30 cellular contexts compared by ENCODE assay signal in genomic region chr9:39108145-39108544, GRCh38.
"Had no signal": no experiment of that assay in that cellular context is flagged by ENCODE, and none has a peak within 500 bp of the region (broad histone marks: within the 10 kb centered on the region; RNA-seq: fewer than 3 reads in every experiment).

No MANE protein-coding gene starts in this region.

- H3K4me1 Mint-ChIP-seq: immature natural killer cell; mesothelial cell of epicardium; naive B cell; natural killer cell; nephron progenitor cell; neural progenitor cell; stimulated activated naive B cell treated with anti-CD40 and anti-IgM and Interleukin-4, amounts not matched to agents 10 μg/mL and 1 μg/mL and 100 μg/mL, for 72 hours had no signal

- H3K9me3 Mint-ChIP-seq: mesothelial cell of epicardium; naive B cell; nephron progenitor cell; neural progenitor cell; stimulated activated naive B cell treated with anti-CD40 and anti-IgM and Interleukin-4, amounts not matched to agents 10 μg/mL and 1 μg/mL and 100 μg/mL, for 72 hours had no signal

- H3K36me3 ChIP-seq: left ventricle myocardium inferior, neural progenitor cell, right lobe of liver, stomach, thyroid gland, transverse colon, upper lobe of left lung, vagina had no signal

- H3K4me3 ChIP-seq: left ventricle myocardium inferior, lung, neural progenitor cell, psoas muscle, right lobe of liver, smooth muscle cell, stomach, testis, thyroid gland, transverse colon, upper lobe of left lung, vagina had no signal

- H3K27me3 ChIP-seq: neural progenitor cell, neutrophil, right lobe of liver, stomach, testis, thyroid gland, transverse colon, upper lobe of left lung, vagina had no signal

- H3K9me3 ChIP-seq: left ventricle myocardium inferior, neutrophil, psoas muscle, right lobe of liver, stomach, testis, thyroid gland, transverse colon, upper lobe of left lung, vagina had no signal

- DNase-seq: hypothalamus; immature natural killer cell; kidney; left colon; left ventricle myocardium inferior; mesendoderm; naive B cell; natural killer cell; nephron progenitor cell; occipital lobe; psoas muscle; right lobe of liver; stimulated activated CD4-positive, alpha-beta T cell treated with anti-CD3 and anti-CD28 coated beads, Interleukin-1b, Interleukin-23, amount 100 ng/mL, for 48 hours; stimulated activated CD4-positive, alpha-beta T cell treated with anti-CD3 and anti-CD28 coated beads, Interleukin-2, amount 100 ng/mL, for 48 hours; stimulated activated CD4-positive, alpha-beta T cell treated with anti-CD3 and anti-CD28 coated beads, Interleukin-4, amount 100 ng/mL, for 4 hours; stimulated activated CD8-positive, alpha-beta memory T cell treated with anti-CD3 and anti-CD28 coated beads, Interleukin-4, amount 100 ng/mL, for 48 hours; stimulated activated naive B cell treated with anti-CD40 and anti-IgM and Interleukin-4, amounts not matched to agents 10 μg/mL and 1 μg/mL and 100 μg/mL, for 72 hours; stimulated activated naive CD8-positive, alpha-beta T cell treated with anti-CD3 and anti-CD28 coated beads, Interleukin-15, Interleukin-2, amounts not matched to agents 100 U/mL and 50 U/mL, for 24 hours; stomach; testis; thyroid gland; transverse colon; upper lobe of left lung had no signal

- H3K27me3 Mint-ChIP-seq: stimulated activated naive B cell treated with anti-CD40 and anti-IgM and Interleukin-4, amounts not matched to agents 10 μg/mL and 1 μg/mL and 100 μg/mL, for 72 hours had no signal

- H3K27ac Mint-ChIP-seq: immature natural killer cell; mesothelial cell of epicardium; naive B cell; natural killer cell; nephron progenitor cell; neural progenitor cell; stimulated activated naive B cell treated with anti-CD40 and anti-IgM and Interleukin-4, amounts not matched to agents 10 μg/mL and 1 μg/mL and 100 μg/mL, for 72 hours had no signal

- H3K4me3 Mint-ChIP-seq: immature natural killer cell; mesothelial cell of epicardium; naive B cell; natural killer cell; nephron progenitor cell; neural progenitor cell; stimulated activated naive B cell treated with anti-CD40 and anti-IgM and Interleukin-4, amounts not matched to agents 10 μg/mL and 1 μg/mL and 100 μg/mL, for 72 hours had no signal

- ATAC-seq: left colon; natural killer cell; psoas muscle; right lobe of liver; stimulated activated naive B cell treated with anti-CD40 and anti-IgM and Interleukin-4, amounts not matched to agents 10 μg/mL and 1 μg/mL and 100 μg/mL, for 72 hours; stimulated activated naive CD8-positive, alpha-beta T cell treated with anti-CD3 and anti-CD28 coated beads, Interleukin-15, Interleukin-2, amounts not matched to agents 100 U/mL and 50 U/mL, for 24 hours had no signal

- H3K36me3 Mint-ChIP-seq: mesothelial cell of epicardium; naive B cell; natural killer cell; stimulated activated naive B cell treated with anti-CD40 and anti-IgM and Interleukin-4, amounts not matched to agents 10 μg/mL and 1 μg/mL and 100 μg/mL, for 72 hours had no signal

- H3K27ac ChIP-seq: left ventricle myocardium inferior, neural progenitor cell, neutrophil, parathyroid adenoma, psoas muscle, right lobe of liver, stomach, testis, thyroid gland, transverse colon, upper lobe of left lung, vagina had no signal

- H3K4me1 ChIP-seq: left ventricle myocardium inferior, neural progenitor cell, parathyroid adenoma, psoas muscle, right lobe of liver, stomach, testis, thyroid gland, transverse colon, upper lobe of left lung, vagina had no signal
